34 cellular contexts compared by ENCODE assay signal in genomic region chrX:136916827-136917226, GRCh38.
"Had no signal": no experiment of that assay in that cellular context is flagged by ENCODE, and none has a peak within 500 bp of the region (broad histone marks: within the 10 kb centered on the region; RNA-seq: fewer than 3 reads in every experiment).

No MANE protein-coding gene starts in this region.

- H3K4me1 Mint-ChIP-seq: activated B cell treated with CpG ODN at 0.5 μM for 24 hours; activated CD4-positive, alpha-beta T cell treated with anti-CD3 and anti-CD28 coated beads, Interleukin-2, amount 10 ng/mL, durations not matched to agents 24 days and 14 days; activated naive CD8-positive, alpha-beta T cell treated with anti-CD3 and anti-CD28 coated beads for 36 hours; activated T-helper 17 cell treated with anti-CD3 and anti-CD28 coated beads, Interleukin-2, amount 50 U/mL, for 72 hours had no signal

- H3K4me1 ChIP-seq: adrenal gland, ascending aorta, body of pancreas, breast epithelium had no signal

- H3K27me3 Mint-ChIP-seq: activated B cell treated with CpG ODN at 0.5 μM for 24 hours; activated CD4-positive, alpha-beta memory T cell treated with anti-CD3 and anti-CD28 coated beads for 36 hours; activated CD4-positive, alpha-beta T cell treated with anti-CD3 and anti-CD28 coated beads, Interleukin-2, amount 10 ng/mL, durations not matched to agents 24 days and 14 days; activated CD8-positive, alpha-beta T cell treated with anti-CD3 and anti-CD28 coated beads for 36 hours; activated naive CD8-positive, alpha-beta T cell treated with anti-CD3 and anti-CD28 coated beads for 36 hours; activated T-helper 17 cell treated with anti-CD3 and anti-CD28 coated beads, Interleukin-2, amount 50 U/mL, for 72 hours had no signal

- H3K27ac ChIP-seq: adrenal gland, ascending aorta, body of pancreas, brain microvascular endothelial cell, breast epithelium, VCaP had no signal

- DNase-seq: activated B cell treated with CpG ODN at 0.5 μM for 24 hours; activated CD4-positive, alpha-beta memory T cell treated with anti-CD3 and anti-CD28 coated beads for 36 hours; activated CD4-positive, alpha-beta T cell treated with anti-CD3 and anti-CD28 coated beads for 4 hours; activated CD4-positive, alpha-beta T cell treated with anti-CD3 and anti-CD28 coated beads, Interleukin-2, amount 10 ng/mL, durations not matched to agents 24 days and 14 days; activated CD4-positive, alpha-beta T cell treated with anti-CD3 and anti-CD28 coated beads, Interleukin-2, amount 50 U/mL, for 1 hour; activated CD4-positive, alpha-beta T cell treated with anti-CD3 and anti-CD28 coated beads, Interleukin-2, amount 50 U/mL, for 4 hours; activated CD4-positive, CD25-positive, alpha-beta regulatory T cell treated with anti-CD3 and anti-CD28 coated beads, Interleukin-2, amount 50 U/mL, for 72 hours; activated CD8-positive, alpha-beta memory T cell treated with anti-CD3 and anti-CD28 coated beads, Interleukin-2, amount 50 U/mL, for 4 hours; activated CD8-positive, alpha-beta T cell treated with anti-CD3 and anti-CD28 coated beads for 36 hours; activated effector memory CD4-positive, alpha-beta T cell treated with anti-CD3 and anti-CD28 coated beads, Interleukin-2, amount 50 U/mL, for 16 hours; activated gamma-delta T cell treated with Interleukin-2 at 50 U/mL for 16 hours; activated naive CD4-positive, alpha-beta T cell; activated naive CD4-positive, alpha-beta T cell treated with anti-CD3 and anti-CD28 coated beads for 36 hours; activated naive CD4-positive, alpha-beta T cell treated with anti-CD3 and anti-CD28 coated beads, Interleukin-2, amount 50 U/mL, for 16 hours; activated naive CD8-positive, alpha-beta T cell treated with anti-CD3 and anti-CD28 coated beads for 36 hours; activated T-cell treated with anti-CD3 and anti-CD28 coated beads for 4 hours; activated T-cell treated with anti-CD3 and anti-CD28 coated beads, Interleukin-2, amount 50 U/mL, for 1 hour; activated T-cell treated with anti-CD3 and anti-CD28 coated beads, Interleukin-2, amount 50 U/mL, for 4 hours; activated T-cell treated with anti-CD3 and anti-CD28 coated beads, Interleukin-2, amount 50 U/mL, for 72 hours; adrenal gland; amniotic stem cell; body of pancreas; brain microvascular endothelial cell; central memory CD4-positive, alpha-beta T cell; T-helper 1 cell; T-helper 9 cell had no signal

- H3K4me3 ChIP-seq: adrenal gland, ascending aorta, body of pancreas, breast epithelium had no signal

- H3K36me3 Mint-ChIP-seq: activated CD4-positive, alpha-beta memory T cell treated with anti-CD3 and anti-CD28 coated beads for 36 hours; activated naive CD4-positive, alpha-beta T cell treated with anti-CD3 and anti-CD28 coated beads, Interleukin-2, amount 50 U/mL, for 72 hours; activated naive CD8-positive, alpha-beta T cell treated with anti-CD3 and anti-CD28 coated beads for 36 hours had no signal

- ATAC-seq: activated CD8-positive, alpha-beta T cell treated with anti-CD3 and anti-CD28 coated beads for 36 hours; activated naive CD4-positive, alpha-beta T cell treated with anti-CD3 and anti-CD28 coated beads, Interleukin-2, amount 50 U/mL, for 72 hours; activated T-cell treated with anti-CD3 and anti-CD28 coated beads, Interleukin-2, amount 50 U/mL, for 4 hours; activated T-cell treated with anti-CD3 and anti-CD28 coated beads, Interleukin-2, amount 50 U/mL, for 72 hours; activated T-helper 17 cell treated with anti-CD3 and anti-CD28 coated beads, Interleukin-2, amount 50 U/mL, for 72 hours; body of pancreas had no signal

- H3K27ac Mint-ChIP-seq: activated B cell treated with CpG ODN at 0.5 μM for 24 hours; activated CD4-positive, alpha-beta memory T cell treated with anti-CD3 and anti-CD28 coated beads for 36 hours; activated CD4-positive, alpha-beta T cell treated with anti-CD3 and anti-CD28 coated beads, Interleukin-2, amount 10 ng/mL, durations not matched to agents 24 days and 14 days; activated CD8-positive, alpha-beta T cell treated with anti-CD3 and anti-CD28 coated beads for 36 hours; activated naive CD4-positive, alpha-beta T cell treated with anti-CD3 and anti-CD28 coated beads for 36 hours; activated naive CD4-positive, alpha-beta T cell treated with anti-CD3 and anti-CD28 coated beads, Interleukin-2, amount 50 U/mL, for 72 hours; activated naive CD8-positive, alpha-beta T cell treated with anti-CD3 and anti-CD28 coated beads for 36 hours; activated T-cell treated with anti-CD3 and anti-CD28 coated beads, Interleukin-2, amount 50 U/mL, for 72 hours; activated T-helper 1 cell treated with anti-CD3 and anti-CD28 coated beads, Interleukin-12 subunit alpha, Interleukin-12 subunit beta, Interleukin-2, Interleukin-4 antibody, amounts not matched to agents 30 ng/mL and 10 ng/mL and 1 ng/mL, durations not matched to agents 14 hours and 24 hours and 36 hours; activated T-helper 17 cell treated with anti-CD3 and anti-CD28 coated beads, Interleukin-2, amount 50 U/mL, for 72 hours; T-helper 1 cell treated with Interleukin-12 subunit alpha and Interleukin-12 subunit beta and Interleukin-4 antibody, amounts not matched to agents 30 μg/mL and 1 μg/mL, for 36 hours had no signal

- H3K36me3 ChIP-seq: adrenal gland, ascending aorta, brain microvascular endothelial cell, breast epithelium had no signal

- H3K27me3 ChIP-seq: adrenal gland, ascending aorta, body of pancreas, brain microvascular endothelial cell, breast epithelium had no signal

- H3K9me3 ChIP-seq: adrenal gland, ascending aorta, body of pancreas, breast epithelium had no signal

- FAIRE-seq: TTC549 had no signal

- H3K4me3 Mint-ChIP-seq: activated B cell treated with CpG ODN at 0.5 μM for 24 hours; activated CD4-positive, alpha-beta memory T cell treated with anti-CD3 and anti-CD28 coated beads for 36 hours; activated CD4-positive, alpha-beta T cell treated with anti-CD3 and anti-CD28 coated beads, Interleukin-2, amount 10 ng/mL, durations not matched to agents 24 days and 14 days; activated CD8-positive, alpha-beta T cell treated with anti-CD3 and anti-CD28 coated beads for 36 hours; activated naive CD4-positive, alpha-beta T cell treated with anti-CD3 and anti-CD28 coated beads for 36 hours; activated naive CD8-positive, alpha-beta T cell treated with anti-CD3 and anti-CD28 coated beads for 36 hours; activated T-cell treated with anti-CD3 and anti-CD28 coated beads, Interleukin-2, amount 50 U/mL, for 4 hours; activated T-cell treated with anti-CD3 and anti-CD28 coated beads, Interleukin-2, amount 50 U/mL, for 72 hours; activated T-helper 1 cell treated with anti-CD3 and anti-CD28 coated beads, Interleukin-12 subunit alpha, Interleukin-12 subunit beta, Interleukin-2, Interleukin-4 antibody, amounts not matched to agents 30 ng/mL and 10 ng/mL and 1 ng/mL, durations not matched to agents 14 hours and 24 hours and 36 hours; activated T-helper 17 cell treated with anti-CD3 and anti-CD28 coated beads, Interleukin-2, amount 50 U/mL, for 72 hours; T-helper 1 cell treated with Interleukin-12 subunit alpha and Interleukin-12 subunit beta and Interleukin-4 antibody, amounts not matched to agents 30 μg/mL and 1 μg/mL, for 36 hours had no signal

- H3K9me3 Mint-ChIP-seq: activated B cell treated with CpG ODN at 0.5 μM for 24 hours; activated CD4-positive, alpha-beta memory T cell treated with anti-CD3 and anti-CD28 coated beads for 36 hours; activated CD4-positive, alpha-beta T cell treated with anti-CD3 and anti-CD28 coated beads, Interleukin-2, amount 10 ng/mL, durations not matched to agents 24 days and 14 days; activated CD8-positive, alpha-beta T cell treated with anti-CD3 and anti-CD28 coated beads for 36 hours; activated naive CD4-positive, alpha-beta T cell treated with anti-CD3 and anti-CD28 coated beads for 36 hours; activated naive CD4-positive, alpha-beta T cell treated with anti-CD3 and anti-CD28 coated beads, Interleukin-2, amount 50 U/mL, for 72 hours; activated naive CD8-positive, alpha-beta T cell treated with anti-CD3 and anti-CD28 coated beads for 36 hours; activated T-cell treated with anti-CD3 and anti-CD28 coated beads, Interleukin-2, amount 50 U/mL, for 4 hours; activated T-cell treated with anti-CD3 and anti-CD28 coated beads, Interleukin-2, amount 50 U/mL, for 72 hours; activated T-helper 1 cell treated with anti-CD3 and anti-CD28 coated beads, Interleukin-12 subunit alpha, Interleukin-12 subunit beta, Interleukin-2, Interleukin-4 antibody, amounts not matched to agents 30 ng/mL and 10 ng/mL and 1 ng/mL, durations not matched to agents 14 hours and 24 hours and 36 hours; activated T-helper 17 cell treated with anti-CD3 and anti-CD28 coated beads, Interleukin-2, amount 50 U/mL, for 72 hours; T-helper 1 cell treated with Interleukin-12 subunit alpha and Interleukin-12 subunit beta and Interleukin-4 antibody, amounts not matched to agents 30 μg/mL and 1 μg/mL, for 36 hours had no signal
